In the genomic region with DNA sequence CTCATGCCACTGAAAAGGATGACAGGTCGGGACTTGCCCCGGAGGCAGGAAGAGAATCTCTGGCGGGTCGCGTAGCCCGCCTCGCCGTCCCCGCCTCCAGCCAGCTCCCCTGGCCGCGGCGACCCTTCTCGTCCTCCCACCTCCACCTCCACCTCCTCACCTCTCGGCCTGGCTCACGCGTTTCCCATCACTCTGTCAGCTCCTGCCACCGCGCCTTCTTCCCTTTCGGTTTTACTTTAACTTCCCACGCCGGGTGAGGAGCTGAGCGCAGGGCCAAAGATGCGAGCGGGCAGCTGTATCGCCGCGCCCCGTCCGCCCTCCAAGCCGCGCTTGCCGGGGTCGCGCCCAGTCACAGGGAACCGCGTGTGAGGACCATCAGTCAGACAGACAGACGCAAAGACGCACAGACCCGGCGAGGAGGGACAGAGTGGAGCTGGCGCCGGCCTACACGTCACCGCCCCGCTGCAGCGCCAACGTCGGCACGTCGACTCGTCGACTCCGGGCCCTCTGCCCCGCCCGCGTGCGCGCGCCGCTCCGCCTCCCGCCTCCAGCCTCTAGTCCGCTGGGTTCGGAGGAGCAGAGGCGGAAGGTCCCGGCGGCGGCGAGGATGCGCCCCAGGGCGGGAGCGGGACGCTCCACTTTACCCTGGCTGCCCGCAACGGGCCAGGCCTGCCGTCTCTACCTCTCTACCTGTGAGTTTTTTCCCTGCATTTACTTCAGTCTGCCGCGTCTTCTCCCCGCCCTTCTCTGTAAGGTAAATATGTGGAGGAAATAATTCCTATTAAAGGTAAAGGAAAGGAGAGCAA, we compare ENCODE assay signal across 1 cellular context.
TF ChIP-seq lines count a peak whose summit lies in the region.

A gene with protein sequence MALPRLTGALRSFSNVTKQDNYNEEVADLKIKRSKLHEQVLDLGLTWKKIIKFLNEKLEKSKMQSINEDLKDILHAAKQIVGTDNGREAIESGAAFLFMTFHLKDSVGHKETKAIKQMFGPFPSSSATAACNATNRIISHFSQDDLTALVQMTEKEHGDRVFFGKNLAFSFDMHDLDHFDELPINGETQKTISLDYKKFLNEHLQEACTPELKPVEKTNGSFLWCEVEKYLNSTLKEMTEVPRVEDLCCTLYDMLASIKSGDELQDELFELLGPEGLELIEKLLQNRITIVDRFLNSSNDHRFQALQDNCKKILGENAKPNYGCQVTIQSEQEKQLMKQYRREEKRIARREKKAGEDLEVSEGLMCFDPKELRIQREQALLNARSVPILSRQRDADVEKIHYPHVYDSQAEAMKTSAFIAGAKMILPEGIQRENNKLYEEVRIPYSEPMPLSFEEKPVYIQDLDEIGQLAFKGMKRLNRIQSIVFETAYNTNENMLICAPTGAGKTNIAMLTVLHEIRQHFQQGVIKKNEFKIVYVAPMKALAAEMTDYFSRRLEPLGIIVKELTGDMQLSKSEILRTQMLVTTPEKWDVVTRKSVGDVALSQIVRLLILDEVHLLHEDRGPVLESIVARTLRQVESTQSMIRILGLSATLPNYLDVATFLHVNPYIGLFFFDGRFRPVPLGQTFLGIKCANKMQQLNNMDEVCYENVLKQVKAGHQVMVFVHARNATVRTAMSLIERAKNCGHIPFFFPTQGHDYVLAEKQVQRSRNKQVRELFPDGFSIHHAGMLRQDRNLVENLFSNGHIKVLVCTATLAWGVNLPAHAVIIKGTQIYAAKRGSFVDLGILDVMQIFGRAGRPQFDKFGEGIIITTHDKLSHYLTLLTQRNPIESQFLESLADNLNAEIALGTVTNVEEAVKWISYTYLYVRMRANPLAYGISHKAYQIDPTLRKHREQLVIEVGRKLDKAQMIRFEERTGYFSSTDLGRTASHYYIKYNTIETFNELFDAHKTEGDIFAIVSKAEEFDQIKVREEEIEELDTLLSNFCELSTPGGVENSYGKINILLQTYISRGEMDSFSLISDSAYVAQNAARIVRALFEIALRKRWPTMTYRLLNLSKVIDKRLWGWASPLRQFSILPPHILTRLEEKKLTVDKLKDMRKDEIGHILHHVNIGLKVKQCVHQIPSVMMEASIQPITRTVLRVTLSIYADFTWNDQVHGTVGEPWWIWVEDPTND (N-terminal part only) (minus strand): TSS at position 429 of the 806 bp plus-strand sequence. CDS start 13,332 bp downstream, outside the sequence.

TF ChIP-seq in HepG2, 621 proteins besides CTCF, POLR2A, EP300 and RAD21 (continued from another document):
- TF ChIP-seq TOPORS (CRISPR knock-in tag; IDR thresholded peaks at IDR 0.05) (peak; percentile 61; the same call in 1 of the 2 replicates), ZNF724P (CRISPR knock-in tag; IDR thresholded peaks at IDR 0.05; ENCODE audit: borderline replicate concordance) (peak; percentile 92), ARHGAP35 (CRISPR knock-in tag; IDR thresholded peaks at IDR 0.05; ENCODE audit: borderline replicate concordance) (peak; percentile 70; the same call in 1 of the 2 replicates), ARNT2 (CRISPR knock-in tag; IDR thresholded peaks at IDR 0.05; ENCODE audit: low read depth) (peak; percentile 94), CHCHD3 (CRISPR knock-in tag; IDR thresholded peaks at IDR 0.05) (peak; percentile 87; the same call in 1 of the 2 replicates), PHF21A (CRISPR knock-in tag; IDR thresholded peaks at IDR 0.05) (peak; percentile 62; the same call in 1 of the 2 replicates), SIN3A (IDR thresholded peaks at IDR 0.05; ENCODE audit: borderline replicate concordance, low read depth, low read length) (0 out of 2 replicates have a peak, but pooled peaks have one; percentile 50), RFXANK (CRISPR knock-in tag; IDR thresholded peaks at IDR 0.05) (no peak; the same call in 1 of the 2 replicates), FOXP1 (IDR thresholded peaks at IDR 0.05) (no peak), FOXP1 (CRISPR knock-in tag; IDR thresholded peaks at IDR 0.05) (no peak)
- TF ChIP-seq, protein P1, sequence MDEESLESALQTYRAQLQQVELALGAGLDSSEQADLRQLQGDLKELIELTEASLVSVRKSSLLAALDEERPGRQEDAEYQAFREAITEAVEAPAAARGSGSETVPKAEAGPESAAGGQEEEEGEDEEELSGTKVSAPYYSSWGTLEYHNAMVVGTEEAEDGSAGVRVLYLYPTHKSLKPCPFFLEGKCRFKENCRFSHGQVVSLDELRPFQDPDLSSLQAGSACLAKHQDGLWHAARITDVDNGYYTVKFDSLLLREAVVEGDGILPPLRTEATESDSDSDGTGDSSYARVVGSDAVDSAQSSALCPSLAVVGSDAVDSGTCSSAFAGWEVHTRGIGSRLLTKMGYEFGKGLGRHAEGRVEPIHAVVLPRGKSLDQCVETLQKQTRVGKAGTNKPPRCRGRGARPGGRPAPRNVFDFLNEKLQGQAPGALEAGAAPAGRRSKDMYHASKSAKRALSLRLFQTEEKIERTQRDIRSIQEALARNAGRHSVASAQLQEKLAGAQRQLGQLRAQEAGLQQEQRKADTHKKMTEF (CRISPR knock-in tag; IDR thresholded peaks at IDR 0.05), result peak; percentile 93
- TF ChIP-seq, protein P2, sequence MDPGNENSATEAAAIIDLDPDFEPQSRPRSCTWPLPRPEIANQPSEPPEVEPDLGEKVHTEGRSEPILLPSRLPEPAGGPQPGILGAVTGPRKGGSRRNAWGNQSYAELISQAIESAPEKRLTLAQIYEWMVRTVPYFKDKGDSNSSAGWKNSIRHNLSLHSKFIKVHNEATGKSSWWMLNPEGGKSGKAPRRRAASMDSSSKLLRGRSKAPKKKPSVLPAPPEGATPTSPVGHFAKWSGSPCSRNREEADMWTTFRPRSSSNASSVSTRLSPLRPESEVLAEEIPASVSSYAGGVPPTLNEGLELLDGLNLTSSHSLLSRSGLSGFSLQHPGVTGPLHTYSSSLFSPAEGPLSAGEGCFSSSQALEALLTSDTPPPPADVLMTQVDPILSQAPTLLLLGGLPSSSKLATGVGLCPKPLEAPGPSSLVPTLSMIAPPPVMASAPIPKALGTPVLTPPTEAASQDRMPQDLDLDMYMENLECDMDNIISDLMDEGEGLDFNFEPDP (CRISPR knock-in tag; conservative IDR thresholded peaks at IDR 0.05), result peak; percentile 97; the same call in 1 of the 2 replicates
